Comparison of ENCODE assay signal across 8 cellular contexts in the genomic region with DNA sequence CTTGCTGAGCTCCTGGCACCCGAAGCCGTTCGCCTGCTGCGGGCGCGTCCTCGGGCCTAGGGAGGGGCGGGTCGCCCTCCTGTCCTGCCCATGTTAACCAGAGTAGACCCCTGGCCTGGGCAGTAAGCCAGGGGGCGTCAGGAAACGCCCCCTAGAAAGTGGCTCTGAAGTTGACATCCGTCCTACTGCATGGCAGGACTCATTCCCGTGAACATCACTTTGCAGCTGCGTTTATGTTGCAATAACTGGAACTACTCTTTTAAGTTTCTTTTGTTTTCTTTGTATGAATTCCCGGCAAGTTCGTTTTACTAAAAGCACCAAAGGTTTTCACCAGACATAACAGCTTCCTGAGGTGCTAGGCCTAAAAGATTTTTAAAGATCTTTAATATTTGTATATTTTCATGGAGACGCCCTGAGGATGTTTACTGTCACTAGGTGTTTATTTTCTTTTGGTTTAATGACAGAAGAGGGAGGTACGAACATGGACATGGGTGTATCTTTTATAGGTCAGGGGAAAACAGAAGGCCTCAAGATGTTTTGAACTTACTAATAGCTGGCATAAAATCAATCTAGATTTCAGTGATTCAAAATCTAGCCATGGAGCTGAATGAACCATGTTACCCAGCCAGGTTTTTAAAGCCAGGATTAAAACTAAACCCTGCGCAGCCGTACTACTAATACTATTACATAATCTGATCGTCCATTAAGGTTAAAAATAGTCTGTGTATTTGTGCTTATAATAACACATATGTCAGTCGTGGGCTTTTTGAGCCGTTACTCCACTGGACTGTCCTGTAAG. TPM values are rescaled to one million over a fixed set of nuclear protein-coding genes. Genes with fewer than 3 reads are reported as not detected.
DNase-seq lines count a peak whose midpoint lies in the region; ATAC-seq and TF ChIP-seq lines count a peak whose summit lies in the region.

No MANE protein-coding gene starts in this region.

- H3K4me1 Mint-ChIP-seq in nephron progenitor cell: peaks cover 30% of the 10 kb centered on the region

- in situ Hi-C loops in Caki2 (cut with HindIII; ENCODE audit: low pct_unique_long_range_greater_than_20kb, low sequenced_read_pairs): no loop called here

- H3K9me3 Mint-ChIP-seq in nephron progenitor cell: peaks cover 9% of the 10 kb centered on the region

- peak overlapping the region; percentile 85 for H3K27ac Mint-ChIP-seq in nephron progenitor cell

- DNase-seq in Caki2 (ENCODE audit: low read depth): peak; percentile 10
- peak; percentile 24 for DNase-seq in SW480 (ENCODE audit: low spot score)
- peak; percentile 72 for DNase-seq in fibroblast of gingiva (ENCODE audit: low read depth)
- no peak for DNase-seq in nephron progenitor cell
- no peak for DNase-seq in islet precursor cell
- no peak for DNase-seq in SHP77 (lab: John Stamatoyannopoulos, UW)

- TF ChIP-seq CTCF in nephron progenitor cell (IDR thresholded peaks at IDR 0.05): no peak

- no peaks in the 10 kb centered on the region for H3K27me3 Mint-ChIP-seq in nephron progenitor cell (ENCODE audit: low read depth, poor library complexity)

- ATAC-seq in HG03066 (IDR thresholded peaks at IDR 0.05; ENCODE audit: low read depth, unreplicated experiment) (peak; percentile 7), HG03520 (IDR thresholded peaks at IDR 0.05; ENCODE audit: unreplicated experiment) (no peak)

- peaks cover 32% of the 10 kb centered on the region for H3K36me3 Mint-ChIP-seq in nephron progenitor cell (ENCODE audit: low read depth)

- peak overlapping the region; percentile 90 for H3K4me3 Mint-ChIP-seq in nephron progenitor cell

RNA-seq across cellular contexts. Expression of a gene that starts 1.0 kb away (rescaled TPM):
- total RNA-seq in Caki2 (2014; rRNA removed; shearing (Covaris generic); ENCODE audit: low replicate concordance): 2.0 and 2.9 TPM in 2 replicates

RNA-seq across cellular contexts. Expression of a gene that starts 20.5 kb away (rescaled TPM):
- 1.7 and 5.4 TPM in 2 replicates for total RNA-seq in Caki2 (2014; rRNA removed; shearing (Covaris generic); ENCODE audit: low replicate concordance)

Comparison
In these comparisons a context has a peak if more than half of its experiments do, and no peak if none do; other contexts are left out.
1. DNase-seq: peak in Caki2 (single experiment), SW480 (single experiment) and fibroblast of gingiva (single experiment); none in nephron progenitor cell (single experiment), islet precursor cell (single experiment) and SHP77 (0 of 2).